10 cellular contexts compared by ENCODE assay signal in the genomic region with DNA sequence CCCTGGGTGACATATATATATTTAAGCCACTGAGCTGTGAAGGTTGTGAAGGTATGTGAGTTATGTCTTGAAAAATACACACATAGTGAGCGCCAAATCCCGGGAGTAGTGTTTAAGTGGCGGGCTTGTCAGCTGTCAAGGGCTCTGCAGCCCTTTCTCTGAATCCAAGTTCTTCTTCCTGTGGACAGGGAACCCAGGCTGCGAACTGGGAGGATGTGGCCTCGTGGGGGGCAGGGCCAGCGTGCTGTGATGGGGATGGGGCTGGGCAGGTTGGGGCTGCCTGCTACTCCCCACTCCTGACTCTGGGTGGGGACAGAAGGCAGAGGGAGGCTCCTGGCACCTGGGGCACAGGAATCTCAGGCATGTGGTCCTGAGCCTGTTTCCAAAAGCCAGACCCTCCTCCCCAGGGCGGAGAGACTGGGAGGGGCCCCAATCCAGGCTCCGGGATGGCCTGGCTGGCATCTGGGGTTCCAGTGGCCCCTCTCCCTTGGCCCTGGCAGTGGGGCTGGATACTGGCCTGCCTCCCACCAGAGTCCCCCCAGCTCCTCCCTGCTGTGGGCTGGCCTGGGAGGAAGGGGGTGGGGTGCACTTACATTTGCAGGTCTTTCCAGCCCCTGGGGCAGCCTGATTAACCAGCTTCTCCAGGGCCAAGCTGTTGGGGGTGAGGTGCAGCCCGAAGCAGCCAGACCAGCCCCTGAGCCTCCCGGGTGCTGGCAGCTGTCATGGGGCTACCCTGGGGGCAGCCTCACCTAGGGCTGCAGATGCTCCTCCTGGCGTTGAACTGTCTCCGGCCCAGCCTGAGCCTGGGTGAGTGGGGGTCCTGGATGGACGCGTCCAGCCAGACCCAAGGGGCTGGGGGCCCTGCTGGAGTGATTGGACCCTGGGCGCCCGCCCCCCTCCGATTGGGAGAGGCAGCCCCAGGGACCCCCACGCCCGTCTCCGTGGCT. TPM values are rescaled to one million over a fixed set of nuclear protein-coding genes. Genes with fewer than 3 reads are reported as not detected.
DNase-seq lines count a peak whose midpoint lies in the region; ATAC-seq and TF ChIP-seq lines count a peak whose summit lies in the region.
"Had no signal": no experiment of that assay in that cellular context is flagged by ENCODE, and none has a peak within 500 bp of the region (broad histone marks: within the 10 kb centered on the region; RNA-seq: fewer than 3 reads in every experiment).

Gene UPK3B (plus strand): TSS at position 622 of the 947 bp plus-strand sequence. CDS start 101 bp downstream, at position 723.

- H3K36me3 Mint-ChIP-seq in effector memory CD8-positive, alpha-beta T cell (ENCODE audit: insufficient read depth): no peaks in the 10 kb centered on the region

- peaks cover 3% of the 10 kb centered on the region; the same call in 1 of the 2 replicates for H3K36me3 ChIP-seq in WERI-Rb-1
- peaks cover 0 to 23% of the 10 kb centered on the region in 2 donors for H3K36me3 ChIP-seq in left lung
- peaks cover 14% of the 10 kb centered on the region for H3K36me3 ChIP-seq in brain microvascular endothelial cell (replicated peaks)

- intact Hi-C loops in left lung (cut with DNase I): loop anchor here in 1 of 2 donors (10.0 kb wide), 1 partner anchor 485 kb away; no protein-coding TSS in a partner anchor

- H3K9me3 ChIP-seq in WERI-Rb-1 (ENCODE audit: severe bottlenecking) (no peaks in the 10 kb centered on the region), left lung (no peaks in the 10 kb centered on the region)
- H3K9me3 ChIP-seq: neutrophil had no signal

- H3K27ac ChIP-seq in WERI-Rb-1 (peak within 1 kb of the TSS; percentile 73), left lung (peak within 1 kb of the TSS in 1 of 2 donors; percentile 18), brain microvascular endothelial cell (no peak within 1 kb of the TSS)

- in situ Hi-C loops in brain microvascular endothelial cell (cut with HindIII; ENCODE audit: low pct_ligation_motif_present, low sequenced_read_pairs): no loop called here

- no peaks in the 10 kb centered on the region for H3K27me3 Mint-ChIP-seq in effector memory CD8-positive, alpha-beta T cell

- H3K4me3 Mint-ChIP-seq in effector memory CD8-positive, alpha-beta T cell: no peak within 1 kb of the TSS

- H3K4me1 ChIP-seq in left lung: peaks cover 4 to 20% of the 10 kb centered on the region in 2 donors

- DNase-seq in AG08396 (ENCODE audit: low spot score): peak; percentile 32
- DNase-seq in GM03348 (ENCODE audit: low spot score): peak; percentile 29
- peak; percentile 69 for DNase-seq in WERI-Rb-1
- DNase-seq in left lung: peak; percentile 41 to 81
- no peak for DNase-seq in brain microvascular endothelial cell
- DNase-seq in NOMO-1 treated with dmso at 0.1 percent for 144 hours (lab: John Stamatoyannopoulos, UW; ENCODE audit: unreplicated experiment): no peak
- DNase-seq in effector memory CD8-positive, alpha-beta T cell: no peak

- H3K27me3 ChIP-seq in WERI-Rb-1 (ENCODE audit: insufficient read depth, low read depth, severe bottlenecking) (no peaks in the 10 kb centered on the region), left lung (no peaks in the 10 kb centered on the region), brain microvascular endothelial cell (replicated peaks) (no peaks in the 10 kb centered on the region)

- ATAC-seq in left lung (peak; percentile 28), GM19351 (IDR thresholded peaks at IDR 0.05; ENCODE audit: unreplicated experiment) (no peak)
- no peak for ATAC-seq in effector memory CD8-positive, alpha-beta T cell (replicated peaks)

- TF ChIP-seq CTCF in WERI-Rb-1 (IDR thresholded peaks at IDR 0.05; ENCODE audit: low read depth, low read length) (no peak), left lung (IDR thresholded peaks at IDR 0.05) (no peak), brain microvascular endothelial cell (IDR thresholded peaks at IDR 0.05; ENCODE audit: low read depth, low read length, missing control alignments) (no peak)

- H3K27ac Mint-ChIP-seq in effector memory CD8-positive, alpha-beta T cell: peak within 1 kb of the TSS in 1 of 2 donors; percentile 41

- H3K9me3 Mint-ChIP-seq in effector memory CD8-positive, alpha-beta T cell: no peaks in the 10 kb centered on the region

- no peak within 1 kb of the TSS for H3K4me3 ChIP-seq in WERI-Rb-1 (ENCODE audit: low read depth, low read length)
- no peak within 1 kb of the TSS for H3K4me3 ChIP-seq in left lung
- no peak within 1 kb of the TSS for H3K4me3 ChIP-seq in brain microvascular endothelial cell (ENCODE audit: low read depth, low read length)

- H3K4me1 Mint-ChIP-seq in effector memory CD8-positive, alpha-beta T cell (ENCODE audit: low read depth in 2 of 2): peaks cover 3% of the 10 kb centered on the region in 2 donors

RNA-seq across cellular contexts. Expression of gene UPK3B, which starts in this region (rescaled TPM):
- total RNA-seq in left lung: 10 to 100 TPM in 1 of 2 donors, 1 to 10 TPM in 1; 5.5 to 15.9 TPM
- total RNA-seq: SK-MEL-5 had no signal

Comparison
In these comparisons a context has a peak if more than half of its experiments do, and no peak if none do; other contexts are left out.
1. DNase-seq: peak in AG08396 (single experiment), GM03348 (single experiment), WERI-Rb-1 (single experiment) and left lung (2 of 2); none in brain microvascular endothelial cell (single experiment), NOMO-1 treated with dmso at 0.1 percent for 144 hours (single experiment) and effector memory CD8-positive, alpha-beta T cell (0 of 3).